8 cellular contexts compared by ENCODE assay signal in genomic region chr12:94460594-94460959, GRCh38. TPM values are rescaled to one million over a fixed set of nuclear protein-coding genes. Genes with fewer than 3 reads are reported as not detected.
DNase-seq lines count a peak whose midpoint lies in the region; ATAC-seq, FAIRE-seq and TF ChIP-seq lines count a peak whose summit lies in the region.

No MANE protein-coding gene starts in this region.

- H3K27ac ChIP-seq in heart right ventricle (peak overlapping the region in 9 of 10 donors; percentile 83 to 92 (median 89)), astrocyte (ENCODE audit: low read depth, low read length) (peak overlapping the region; percentile 83), lung (ENCODE audit: low read depth in 1 of 2, low read length in 1 of 2) (peak overlapping the region; percentile 92 to 96), urinary bladder (ENCODE audit: low read depth) (peak overlapping the region; percentile 94)

- no peaks in the 10 kb centered on the region for H3K36me3 Mint-ChIP-seq in astrocyte (ENCODE audit: low read depth, unreplicated experiment)

- intact Hi-C loops in heart right ventricle (cut with DNase I) (no loop called here), Right ventricle myocardium superior (cut with DNase I) (no loop called here)

- peaks cover 2% of the 10 kb centered on the region for H3K4me1 Mint-ChIP-seq in astrocyte (ENCODE audit: low read depth, unreplicated experiment)

- no peak for DNase-seq in heart right ventricle
- no peak for DNase-seq in Right ventricle myocardium superior
- no peak for DNase-seq in astrocyte (ENCODE audit: low read depth)
- DNase-seq in lung (ENCODE audit: low spot score): no peak
- DNase-seq in NCI-H1092 treated with DMSO at 0.1 percent for 48 hours (lab: John Stamatoyannopoulos, UW): no peak
- no peak for DNase-seq in dedifferentiated amniotic fluid mesenchymal stem cell (ENCODE audit: extremely low spot score)

- no peaks in the 10 kb centered on the region for H3K27me3 ChIP-seq in heart right ventricle
- no peaks in the 10 kb centered on the region for H3K27me3 ChIP-seq in astrocyte (ENCODE audit: insufficient read depth, low read length)
- no peaks in the 10 kb centered on the region for H3K27me3 ChIP-seq in lung (ENCODE audit: control insufficient read depth, insufficient read depth)

- peak overlapping the region; percentile 91 for H2AFZ ChIP-seq in astrocyte (ENCODE audit: low read depth, low read length)

- peak overlapping the region; percentile 85 for H3K4me2 ChIP-seq in astrocyte (ENCODE audit: low read length)

- H3K9me3 ChIP-seq in heart right ventricle: no peaks in the 10 kb centered on the region
- no peaks in the 10 kb centered on the region for H3K9me3 ChIP-seq in astrocyte (ENCODE audit: insufficient read depth, low read depth, low read length)
- H3K9me3 ChIP-seq in lung (ENCODE audit: control insufficient read depth in 2 of 2, insufficient read depth in 1 of 2, low read length in 1 of 2): no peaks in the 10 kb centered on the region

- H3K9me3 Mint-ChIP-seq in astrocyte (ENCODE audit: unreplicated experiment): no peaks in the 10 kb centered on the region

- H3K9ac ChIP-seq in astrocyte (ENCODE audit: low read length): peak overlapping the region; percentile 89

- H3K79me2 ChIP-seq in astrocyte (ENCODE audit: insufficient read depth, low read length): peaks cover 23% of the 10 kb centered on the region

- H3K4me1 ChIP-seq in heart right ventricle: peaks cover 0 to 28% (median 16%) of the 10 kb centered on the region in 9 donors
- H3K4me1 ChIP-seq in astrocyte (ENCODE audit: insufficient read depth, low read length): peaks cover 10% of the 10 kb centered on the region
- peaks cover 0 to 1% of the 10 kb centered on the region in 2 donors for H3K4me1 ChIP-seq in lung (ENCODE audit: control insufficient read depth in 2 of 2, insufficient read depth in 2 of 2, low read length in 2 of 2)
- H3K4me1 ChIP-seq in urinary bladder (ENCODE audit: insufficient read depth): no peaks in the 10 kb centered on the region

- H3K36me3 ChIP-seq in heart right ventricle (no peaks in the 10 kb centered on the region), astrocyte (ENCODE audit: insufficient read depth, low read length) (no peaks in the 10 kb centered on the region), lung (ENCODE audit: control insufficient read depth in 2 of 2, insufficient read depth in 2 of 2, low read length in 2 of 2) (no peaks in the 10 kb centered on the region), urinary bladder (ENCODE audit: insufficient read depth) (no peaks in the 10 kb centered on the region)

- 10 to 11% methylated on average over 6 of the region's 6 CpGs for WGBS in heart right ventricle, 2 donors
- 22 to 25% methylated on average over 6 of the region's 6 CpGs for whole genome bisulfite sequencing in lung, 2 donors
- 14% methylated on average over 6 of the region's 6 CpGs for WGBS in urinary bladder

- H3K27ac Mint-ChIP-seq in astrocyte (ENCODE audit: unreplicated experiment): no peak overlapping the region

- ATAC-seq in heart right ventricle: no peak
- no peak for ATAC-seq in Right ventricle myocardium superior (ENCODE audit: poor library complexity)
- ATAC-seq in lung (ENCODE audit: insufficient read depth, low FRiP score): no peak
- ATAC-seq in GM21423 (IDR thresholded peaks at IDR 0.05; ENCODE audit: unreplicated experiment): no peak

- H3K4me3 ChIP-seq in heart right ventricle (peak overlapping the region; percentile 59 to 91 (median 77)), astrocyte (ENCODE audit: insufficient read depth, low read depth, low read length) (peak overlapping the region; percentile 83), lung (peak overlapping the region; percentile 63), urinary bladder (ENCODE audit: low read depth, low read length) (peak overlapping the region; percentile 73)

- no peaks in the 10 kb centered on the region for H3K27me3 Mint-ChIP-seq in astrocyte (ENCODE audit: low read depth, unreplicated experiment)

- H3K4me3 Mint-ChIP-seq in astrocyte (ENCODE audit: unreplicated experiment): peak overlapping the region; percentile 97

- no peak for TF ChIP-seq CTCF in heart right ventricle (IDR thresholded peaks at IDR 0.05)
- TF ChIP-seq CTCF in astrocyte (IDR thresholded peaks at IDR 0.05; ENCODE audit: insufficient read depth, low read depth, low read length): no peak
- no peak for TF ChIP-seq CTCF in lung (IDR thresholded peaks at IDR 0.05; ENCODE audit: control extremely low read depth, extremely low read depth)

- FAIRE-seq in astrocyte (lab: Jason Lieb, UNC): no peak

- H4K20me1 ChIP-seq in astrocyte (ENCODE audit: insufficient read depth, low read length): no peaks in the 10 kb centered on the region

RNA-seq across cellular contexts. Expression of gene CEP83, which starts 0.9 kb away (rescaled TPM):
- total RNA-seq in heart right ventricle (10 to 100 TPM in 5 of 10 donors, 1 to 10 TPM in 5; 7.0 to 18.2 (median 10.2) TPM), Right ventricle myocardium superior (8.5 TPM), astrocyte (12.4 TPM in 2 replicates), lung (10 to 100 TPM; 25.2 to 43.6 TPM), urinary bladder (42.9 TPM)
- polyA plus RNA-seq in heart right ventricle (10 to 100 TPM in 1 of 2 donors, 1 to 10 TPM in 1; 4.2 to 20.5 TPM), lung (10 to 100 TPM in 1 of 2 donors, 1 to 10 TPM in 1; 5.2 to 15.0 TPM), urinary bladder (4.6 TPM)
